In genomic region chr16:46629331-46629843, GRCh38 we compare ENCODE assay signal across 8 cellular contexts. TPM values are rescaled to one million over a fixed set of nuclear protein-coding genes. Genes with fewer than 3 reads are reported as not detected.
DNase-seq lines count a peak whose midpoint lies in the region; ATAC-seq and TF ChIP-seq lines count a peak whose summit lies in the region.

No MANE protein-coding gene starts in this region.

- no peaks in the 10 kb centered on the region for H3K9me3 ChIP-seq in left lung

- peak; percentile 77 for DNase-seq in DMS114 treated with DMSO at 0.1 percent for 48 hours (lab: John Stamatoyannopoulos, UW; ENCODE audit: unreplicated experiment)
- DNase-seq in Kasumi-1 (lab: John Stamatoyannopoulos, UW), result peak; percentile 57 to 68
- DNase-seq in astrocyte of the cerebellum (ENCODE audit: low read depth), result no peak
- DNase-seq in left lung, result no peak
- DNase-seq in activated CD4-positive, CD25-positive, alpha-beta regulatory T cell (lab: John Stamatoyannopoulos, UW), result no peak
- DNase-seq in activated CD8-positive, alpha-beta memory T cell treated with anti-CD3 and anti-CD28 coated beads, Interleukin-2, amount 50 U/mL, for 48 hours, result no peak
- DNase-seq in NCI-H146 (lab: John Stamatoyannopoulos, UW), result no peak

- intact Hi-C loops in left lung (cut with DNase I), result no loop called here

- peaks cover 0 to 12% of the 10 kb centered on the region in 2 donors for H3K4me1 ChIP-seq in left lung

- H3K36me3 ChIP-seq in left lung, result no peaks in the 10 kb centered on the region

- in situ Hi-C loops in astrocyte of the cerebellum (cut with HindIII; ENCODE audit: low sequenced_read_pairs), result no loop called here

- peak; percentile 20 for ATAC-seq in left lung
- no peak for ATAC-seq in HG03135 (IDR thresholded peaks at IDR 0.05; ENCODE audit: unreplicated experiment)

- H3K27me3 ChIP-seq in left lung, result no peaks in the 10 kb centered on the region

- TF ChIP-seq CTCF in astrocyte of the cerebellum (IDR thresholded peaks at IDR 0.05; ENCODE audit: low read depth, low read length, missing control alignments) (peak; percentile 57), left lung (IDR thresholded peaks at IDR 0.05) (no peak)

- peak overlapping the region in 1 of 2 donors; percentile 27 for H3K27ac ChIP-seq in left lung

- H3K4me3 ChIP-seq in astrocyte of the cerebellum (ENCODE audit: low read depth, low read length) (no peak overlapping the region), left lung (no peak overlapping the region)

RNA-seq across cellular contexts. Expression of gene SHCBP1, which starts 8.2 kb away (rescaled TPM):
- total RNA-seq in left lung, result 1 to 10 TPM; 5.6 to 8.6 TPM

RNA-seq across cellular contexts. Expression of gene VPS35, which starts 59.6 kb away (rescaled TPM):
- total RNA-seq in left lung, result 100 to 1,000 TPM; 102 to 116 TPM

Comparison
In these comparisons a context has a peak if more than half of its experiments do, and no peak if none do; other contexts are left out.
1. DNase-seq: peak in DMS114 treated with DMSO at 0.1 percent for 48 hours (single experiment) and Kasumi-1 (2 of 2); none in astrocyte of the cerebellum (single experiment), left lung (0 of 2), activated CD4-positive, CD25-positive, alpha-beta regulatory T cell (0 of 4), activated CD8-positive, alpha-beta memory T cell treated with anti-CD3 and anti-CD28 coated beads, Interleukin-2, amount 50 U/mL, for 48 hours (single experiment) and NCI-H146 (single experiment).